In genomic region chr2:41319437-41319836, GRCh38 we compare ENCODE assay signal across 28 cellular contexts.
"Had no signal": no experiment of that assay in that cellular context is flagged by ENCODE, and none has a peak within 500 bp of the region (broad histone marks: within the 10 kb centered on the region; RNA-seq: fewer than 3 reads in every experiment).

No MANE protein-coding gene starts in this region.

- DNase-seq: colonic mucosa; cortex of kidney; dermis blood vessel endothelial cell; dorsolateral prefrontal cortex; effector CD4-positive, alpha-beta T cell; effector CD8-positive, alpha-beta T cell; effector memory CD4-positive, alpha-beta T cell; effector memory CD8-positive, alpha-beta T cell; endodermal cell; erythroblast; esophagus squamous epithelium; foreskin fibroblast; foreskin keratinocyte; foreskin melanocyte; gastrocnemius medialis; glutamatergic neuron; head of caudate nucleus; heart left ventricle; heart right ventricle had no signal

- H3K27ac ChIP-seq: colonic mucosa, coronary artery, dorsolateral prefrontal cortex, epithelial cell of prostate, esophagus muscularis mucosa, esophagus squamous epithelium, foreskin keratinocyte, gastrocnemius medialis, gastroesophageal sphincter, heart left ventricle, heart right ventricle had no signal

- ATAC-seq: effector memory CD8-positive, alpha-beta T cell; esophagus mucosa; foreskin keratinocyte; gastrocnemius medialis; gastroesophageal sphincter; heart left ventricle; heart right ventricle had no signal

- H3K4me3 ChIP-seq: colonic mucosa, coronary artery, dorsolateral prefrontal cortex, esophagus muscularis mucosa, esophagus squamous epithelium, gastrocnemius medialis, gastroesophageal sphincter, heart left ventricle, heart right ventricle had no signal

- H3K27me3 ChIP-seq: colonic mucosa, esophagus muscularis mucosa, esophagus squamous epithelium, foreskin keratinocyte, gastrocnemius medialis, gastroesophageal sphincter, heart left ventricle, heart right ventricle had no signal

- FAIRE-seq: colon, endometrium, endothelial cell of umbilical vein, frontal cortex had no signal

- H3K36me3 ChIP-seq: colonic mucosa, esophagus muscularis mucosa, esophagus squamous epithelium, gastrocnemius medialis, gastroesophageal sphincter, heart left ventricle, heart right ventricle had no signal

- H3K9me3 ChIP-seq: colonic mucosa, esophagus muscularis mucosa, esophagus squamous epithelium, gastrocnemius medialis, gastroesophageal sphincter, heart right ventricle had no signal

- H3K4me1 ChIP-seq: colonic mucosa, esophagus squamous epithelium, gastrocnemius medialis, gastroesophageal sphincter, heart left ventricle, heart right ventricle had no signal
